In the genomic region with DNA sequence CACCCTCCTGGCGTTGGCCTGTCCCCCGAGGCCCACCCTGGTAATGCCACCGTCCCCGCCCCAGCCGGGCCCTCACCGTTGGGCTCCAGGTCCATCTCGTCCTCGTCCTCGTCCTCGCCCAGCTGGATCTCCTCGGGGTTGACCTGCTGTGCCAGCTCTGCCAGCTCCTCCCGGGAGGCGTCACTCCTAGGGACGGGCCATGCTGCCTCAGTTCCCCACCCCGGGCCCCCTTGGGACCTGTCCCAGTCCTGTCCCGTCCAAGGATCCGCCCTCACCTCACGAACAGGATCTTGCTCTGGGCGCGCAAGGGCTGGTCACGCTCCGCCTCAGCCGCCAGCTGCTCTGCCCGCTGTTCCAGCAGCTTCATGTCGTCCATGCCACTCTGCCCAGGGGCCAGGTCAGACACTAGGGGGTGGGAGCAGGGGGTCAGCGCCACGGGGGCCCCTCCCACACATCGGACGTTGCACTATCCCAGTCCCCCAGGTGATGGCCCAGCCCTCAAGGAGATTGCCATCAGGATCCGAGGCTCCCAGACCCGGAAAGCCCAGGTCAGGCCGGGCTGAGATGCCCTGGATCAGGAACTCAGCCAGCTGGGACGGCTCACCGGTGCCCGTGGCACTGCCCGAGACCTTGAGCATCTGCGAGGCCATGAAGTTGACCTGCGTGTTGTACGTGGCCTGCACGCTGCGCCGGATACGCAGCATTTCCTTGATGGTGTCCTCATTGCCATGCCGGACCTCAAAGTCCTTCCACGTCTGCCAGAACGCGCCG, we compare ENCODE assay signal across 1 cellular context.
TF ChIP-seq lines count a peak whose summit lies in the region.

No MANE protein-coding gene starts in this region.

TF ChIP-seq in GM12878, 131 proteins besides CTCF, POLR2A, EP300 and RAD21:
- TF ChIP-seq CBX3 (IDR thresholded peaks at IDR 0.05; ENCODE audit: borderline replicate concordance, low read depth) = no peak
- TF ChIP-seq, protein P1, sequence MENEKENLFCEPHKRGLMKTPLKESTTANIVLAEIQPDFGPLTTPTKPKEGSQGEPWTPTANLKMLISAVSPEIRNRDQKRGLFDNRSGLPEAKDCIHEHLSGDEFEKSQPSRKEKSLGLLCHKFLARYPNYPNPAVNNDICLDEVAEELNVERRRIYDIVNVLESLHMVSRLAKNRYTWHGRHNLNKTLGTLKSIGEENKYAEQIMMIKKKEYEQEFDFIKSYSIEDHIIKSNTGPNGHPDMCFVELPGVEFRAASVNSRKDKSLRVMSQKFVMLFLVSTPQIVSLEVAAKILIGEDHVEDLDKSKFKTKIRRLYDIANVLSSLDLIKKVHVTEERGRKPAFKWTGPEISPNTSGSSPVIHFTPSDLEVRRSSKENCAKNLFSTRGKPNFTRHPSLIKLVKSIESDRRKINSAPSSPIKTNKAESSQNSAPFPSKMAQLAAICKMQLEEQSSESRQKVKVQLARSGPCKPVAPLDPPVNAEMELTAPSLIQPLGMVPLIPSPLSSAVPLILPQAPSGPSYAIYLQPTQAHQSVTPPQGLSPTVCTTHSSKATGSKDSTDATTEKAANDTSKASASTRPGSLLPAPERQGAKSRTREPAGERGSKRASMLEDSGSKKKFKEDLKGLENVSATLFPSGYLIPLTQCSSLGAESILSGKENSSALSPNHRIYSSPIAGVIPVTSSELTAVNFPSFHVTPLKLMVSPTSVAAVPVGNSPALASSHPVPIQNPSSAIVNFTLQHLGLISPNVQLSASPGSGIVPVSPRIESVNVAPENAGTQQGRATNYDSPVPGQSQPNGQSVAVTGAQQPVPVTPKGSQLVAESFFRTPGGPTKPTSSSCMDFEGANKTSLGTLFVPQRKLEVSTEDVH (IDR thresholded peaks at IDR 0.05; ENCODE audit: low read depth, partially characterized antibody) = no peak
- TF ChIP-seq ZNF24 (IDR thresholded peaks at IDR 0.05) = no peak
- no peak for TF ChIP-seq IRF4 (IDR thresholded peaks at IDR 0.05; ENCODE audit: low read depth, low read length)
- TF ChIP-seq NFIC (IDR thresholded peaks at IDR 0.05; ENCODE audit: low read depth, low read length) = no peak
- TF ChIP-seq, protein P2, sequence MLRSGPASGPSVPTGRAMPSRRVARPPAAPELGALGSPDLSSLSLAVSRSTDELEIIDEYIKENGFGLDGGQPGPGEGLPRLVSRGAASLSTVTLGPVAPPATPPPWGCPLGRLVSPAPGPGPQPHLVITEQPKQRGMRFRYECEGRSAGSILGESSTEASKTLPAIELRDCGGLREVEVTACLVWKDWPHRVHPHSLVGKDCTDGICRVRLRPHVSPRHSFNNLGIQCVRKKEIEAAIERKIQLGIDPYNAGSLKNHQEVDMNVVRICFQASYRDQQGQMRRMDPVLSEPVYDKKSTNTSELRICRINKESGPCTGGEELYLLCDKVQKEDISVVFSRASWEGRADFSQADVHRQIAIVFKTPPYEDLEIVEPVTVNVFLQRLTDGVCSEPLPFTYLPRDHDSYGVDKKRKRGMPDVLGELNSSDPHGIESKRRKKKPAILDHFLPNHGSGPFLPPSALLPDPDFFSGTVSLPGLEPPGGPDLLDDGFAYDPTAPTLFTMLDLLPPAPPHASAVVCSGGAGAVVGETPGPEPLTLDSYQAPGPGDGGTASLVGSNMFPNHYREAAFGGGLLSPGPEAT (IDR thresholded peaks at IDR 0.05; ENCODE audit: low read depth) = no peak
